ENCODE assay signal across 3 cellular contexts in the genomic region with DNA sequence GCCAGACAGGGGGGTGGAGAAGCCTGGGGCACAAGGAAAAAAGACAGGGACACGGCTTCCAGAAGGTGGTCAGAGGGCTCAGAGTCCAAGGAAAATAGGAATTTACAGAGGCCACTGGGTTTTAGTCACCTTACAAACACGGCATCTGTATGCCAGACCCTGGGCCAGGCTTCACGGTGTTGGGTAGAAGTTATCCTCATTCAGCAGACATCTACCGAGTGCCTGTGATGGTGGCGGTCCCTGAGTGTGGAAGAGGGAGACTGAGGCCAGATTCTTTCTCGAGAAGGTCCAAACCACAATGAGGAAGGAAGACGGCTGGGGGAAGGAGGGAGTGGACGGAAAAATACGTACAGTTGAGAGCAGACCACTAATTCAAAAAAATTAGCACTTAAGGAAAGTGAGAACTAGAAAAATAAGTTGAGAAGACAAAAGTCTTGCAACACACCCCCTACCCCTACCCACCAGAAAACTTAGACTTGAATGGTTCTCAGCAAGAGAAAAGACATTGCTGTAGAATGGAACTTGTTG.
TF ChIP-seq lines count a peak whose summit lies in the region.

No MANE protein-coding gene starts in this region.

TF ChIP-seq in SK-N-SH, 30 proteins besides CTCF, POLR2A, EP300 and RAD21 (continued from another document):
- TF ChIP-seq IRF3 (IDR thresholded peaks at IDR 0.05; ENCODE audit: low read depth, low read length), result no peak
- TF ChIP-seq GATA2 (CRISPR knock-in tag; IDR thresholded peaks at IDR 0.05), result no peak
- TF ChIP-seq FOXM1 (IDR thresholded peaks at IDR 0.05; ENCODE audit: low read depth), result no peak
- no peak for TF ChIP-seq SMC3 (IDR thresholded peaks at IDR 0.05; ENCODE audit: low read depth, low read length)
- no peak for TF ChIP-seq EZH2phosphoT487 (IDR thresholded peaks at IDR 0.05; ENCODE audit: borderline replicate concordance, low read depth)
- no peak for TF ChIP-seq CHD2 (IDR thresholded peaks at IDR 0.05; ENCODE audit: low read length, partially characterized antibody)
- TF ChIP-seq GABPA (IDR thresholded peaks at IDR 0.05; ENCODE audit: low read depth), result no peak
- no peak for TF ChIP-seq TEAD4 (IDR thresholded peaks at IDR 0.05; ENCODE audit: borderline replicate concordance, insufficient read depth)

TF ChIP-seq in SK-N-SH treated with all-trans-retinoic acid at 6 μM for 48 hours, 23 proteins besides CTCF, POLR2A, EP300 and RAD21:
- TF ChIP-seq TSHZ2 (CRISPR knock-in tag; IDR thresholded peaks at IDR 0.05) (no peak), TCF4 (CRISPR knock-in tag; IDR thresholded peaks at IDR 0.05; ENCODE audit: borderline replicate concordance) (no peak), OSR1 (CRISPR knock-in tag; IDR thresholded peaks at IDR 0.05) (no peak), SNAI2 (CRISPR knock-in tag; IDR thresholded peaks at IDR 0.05) (no peak), ISL1 (CRISPR knock-in tag; IDR thresholded peaks at IDR 0.05) (no peak), ARNTL (CRISPR knock-in tag; IDR thresholded peaks at IDR 0.05; ENCODE audit: borderline replicate concordance, low read depth) (no peak), CSDC2 (CRISPR knock-in tag; IDR thresholded peaks at IDR 0.05) (no peak), ZFP30 (CRISPR knock-in tag; IDR thresholded peaks at IDR 0.05) (no peak), BACH2 (CRISPR knock-in tag; IDR thresholded peaks at IDR 0.05; ENCODE audit: borderline replicate concordance) (no peak)
- TF ChIP-seq, protein P1, sequence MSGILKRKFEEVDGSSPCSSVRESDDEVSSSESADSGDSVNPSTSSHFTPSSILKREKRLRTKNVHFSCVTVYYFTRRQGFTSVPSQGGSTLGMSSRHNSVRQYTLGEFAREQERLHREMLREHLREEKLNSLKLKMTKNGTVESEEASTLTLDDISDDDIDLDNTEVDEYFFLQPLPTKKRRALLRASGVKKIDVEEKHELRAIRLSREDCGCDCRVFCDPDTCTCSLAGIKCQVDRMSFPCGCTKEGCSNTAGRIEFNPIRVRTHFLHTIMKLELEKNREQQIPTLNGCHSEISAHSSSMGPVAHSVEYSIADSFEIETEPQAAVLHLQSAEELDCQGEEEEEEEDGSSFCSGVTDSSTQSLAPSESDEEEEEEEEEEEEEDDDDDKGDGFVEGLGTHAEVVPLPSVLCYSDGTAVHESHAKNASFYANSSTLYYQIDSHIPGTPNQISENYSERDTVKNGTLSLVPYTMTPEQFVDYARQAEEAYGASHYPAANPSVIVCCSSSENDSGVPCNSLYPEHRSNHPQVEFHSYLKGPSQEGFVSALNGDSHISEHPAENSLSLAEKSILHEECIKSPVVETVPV (CRISPR knock-in tag; IDR thresholded peaks at IDR 0.05), result no peak
- TF ChIP-seq, protein P2, sequence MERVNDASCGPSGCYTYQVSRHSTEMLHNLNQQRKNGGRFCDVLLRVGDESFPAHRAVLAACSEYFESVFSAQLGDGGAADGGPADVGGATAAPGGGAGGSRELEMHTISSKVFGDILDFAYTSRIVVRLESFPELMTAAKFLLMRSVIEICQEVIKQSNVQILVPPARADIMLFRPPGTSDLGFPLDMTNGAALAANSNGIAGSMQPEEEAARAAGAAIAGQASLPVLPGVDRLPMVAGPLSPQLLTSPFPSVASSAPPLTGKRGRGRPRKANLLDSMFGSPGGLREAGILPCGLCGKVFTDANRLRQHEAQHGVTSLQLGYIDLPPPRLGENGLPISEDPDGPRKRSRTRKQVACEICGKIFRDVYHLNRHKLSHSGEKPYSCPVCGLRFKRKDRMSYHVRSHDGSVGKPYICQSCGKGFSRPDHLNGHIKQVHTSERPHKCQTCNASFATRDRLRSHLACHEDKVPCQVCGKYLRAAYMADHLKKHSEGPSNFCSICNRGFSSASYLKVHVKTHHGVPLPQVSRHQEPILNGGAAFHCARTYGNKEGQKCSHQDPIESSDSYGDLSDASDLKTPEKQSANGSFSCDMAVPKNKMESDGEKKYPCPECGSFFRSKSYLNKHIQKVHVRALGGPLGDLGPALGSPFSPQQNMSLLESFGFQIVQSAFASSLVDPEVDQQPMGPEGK (CRISPR knock-in tag; IDR thresholded peaks at IDR 0.05; ENCODE audit: borderline replicate concordance), result no peak
- TF ChIP-seq, protein P3, sequence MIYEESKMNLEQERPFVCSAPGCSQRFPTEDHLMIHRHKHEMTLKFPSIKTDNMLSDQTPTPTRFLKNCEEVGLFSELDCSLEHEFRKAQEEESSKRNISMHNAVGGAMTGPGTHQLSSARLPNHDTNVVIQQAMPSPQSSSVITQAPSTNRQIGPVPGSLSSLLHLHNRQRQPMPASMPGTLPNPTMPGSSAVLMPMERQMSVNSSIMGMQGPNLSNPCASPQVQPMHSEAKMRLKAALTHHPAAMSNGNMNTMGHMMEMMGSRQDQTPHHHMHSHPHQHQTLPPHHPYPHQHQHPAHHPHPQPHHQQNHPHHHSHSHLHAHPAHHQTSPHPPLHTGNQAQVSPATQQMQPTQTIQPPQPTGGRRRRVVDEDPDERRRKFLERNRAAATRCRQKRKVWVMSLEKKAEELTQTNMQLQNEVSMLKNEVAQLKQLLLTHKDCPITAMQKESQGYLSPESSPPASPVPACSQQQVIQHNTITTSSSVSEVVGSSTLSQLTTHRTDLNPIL (CRISPR knock-in tag; IDR thresholded peaks at IDR 0.05; ENCODE audit: low read depth), result no peak

TF ChIP-seq in WTC11, 78 proteins besides CTCF, POLR2A, EP300 and RAD21 (continued from another document):
- TF ChIP-seq, protein P4, sequence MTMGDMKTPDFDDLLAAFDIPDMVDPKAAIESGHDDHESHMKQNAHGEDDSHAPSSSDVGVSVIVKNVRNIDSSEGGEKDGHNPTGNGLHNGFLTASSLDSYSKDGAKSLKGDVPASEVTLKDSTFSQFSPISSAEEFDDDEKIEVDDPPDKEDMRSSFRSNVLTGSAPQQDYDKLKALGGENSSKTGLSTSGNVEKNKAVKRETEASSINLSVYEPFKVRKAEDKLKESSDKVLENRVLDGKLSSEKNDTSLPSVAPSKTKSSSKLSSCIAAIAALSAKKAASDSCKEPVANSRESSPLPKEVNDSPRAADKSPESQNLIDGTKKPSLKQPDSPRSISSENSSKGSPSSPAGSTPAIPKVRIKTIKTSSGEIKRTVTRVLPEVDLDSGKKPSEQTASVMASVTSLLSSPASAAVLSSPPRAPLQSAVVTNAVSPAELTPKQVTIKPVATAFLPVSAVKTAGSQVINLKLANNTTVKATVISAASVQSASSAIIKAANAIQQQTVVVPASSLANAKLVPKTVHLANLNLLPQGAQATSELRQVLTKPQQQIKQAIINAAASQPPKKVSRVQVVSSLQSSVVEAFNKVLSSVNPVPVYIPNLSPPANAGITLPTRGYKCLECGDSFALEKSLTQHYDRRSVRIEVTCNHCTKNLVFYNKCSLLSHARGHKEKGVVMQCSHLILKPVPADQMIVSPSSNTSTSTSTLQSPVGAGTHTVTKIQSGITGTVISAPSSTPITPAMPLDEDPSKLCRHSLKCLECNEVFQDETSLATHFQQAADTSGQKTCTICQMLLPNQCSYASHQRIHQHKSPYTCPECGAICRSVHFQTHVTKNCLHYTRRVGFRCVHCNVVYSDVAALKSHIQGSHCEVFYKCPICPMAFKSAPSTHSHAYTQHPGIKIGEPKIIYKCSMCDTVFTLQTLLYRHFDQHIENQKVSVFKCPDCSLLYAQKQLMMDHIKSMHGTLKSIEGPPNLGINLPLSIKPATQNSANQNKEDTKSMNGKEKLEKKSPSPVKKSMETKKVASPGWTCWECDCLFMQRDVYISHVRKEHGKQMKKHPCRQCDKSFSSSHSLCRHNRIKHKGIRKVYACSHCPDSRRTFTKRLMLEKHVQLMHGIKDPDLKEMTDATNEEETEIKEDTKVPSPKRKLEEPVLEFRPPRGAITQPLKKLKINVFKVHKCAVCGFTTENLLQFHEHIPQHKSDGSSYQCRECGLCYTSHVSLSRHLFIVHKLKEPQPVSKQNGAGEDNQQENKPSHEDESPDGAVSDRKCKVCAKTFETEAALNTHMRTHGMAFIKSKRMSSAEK (CRISPR knock-in tag; IDR thresholded peaks at IDR 0.05; ENCODE audit: borderline replicate concordance), result no peak
- TF ChIP-seq, protein P5, sequence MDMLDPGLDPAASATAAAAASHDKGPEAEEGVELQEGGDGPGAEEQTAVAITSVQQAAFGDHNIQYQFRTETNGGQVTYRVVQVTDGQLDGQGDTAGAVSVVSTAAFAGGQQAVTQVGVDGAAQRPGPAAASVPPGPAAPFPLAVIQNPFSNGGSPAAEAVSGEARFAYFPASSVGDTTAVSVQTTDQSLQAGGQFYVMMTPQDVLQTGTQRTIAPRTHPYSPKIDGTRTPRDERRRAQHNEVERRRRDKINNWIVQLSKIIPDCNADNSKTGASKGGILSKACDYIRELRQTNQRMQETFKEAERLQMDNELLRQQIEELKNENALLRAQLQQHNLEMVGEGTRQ (CRISPR knock-in tag; IDR thresholded peaks at IDR 0.05), result no peak
- no peak for TF ChIP-seq ZNF416 (CRISPR knock-in tag; IDR thresholded peaks at IDR 0.05)
- no peak for TF ChIP-seq SP1 (CRISPR knock-in tag; conservative IDR thresholded peaks at IDR 0.05)
- TF ChIP-seq ZNF396 (CRISPR knock-in tag; IDR thresholded peaks at IDR 0.05; ENCODE audit: borderline replicate concordance), result no peak
- TF ChIP-seq ZNF512 (CRISPR knock-in tag; IDR thresholded peaks at IDR 0.05; ENCODE audit: borderline replicate concordance), result no peak
- TF ChIP-seq, protein P6, sequence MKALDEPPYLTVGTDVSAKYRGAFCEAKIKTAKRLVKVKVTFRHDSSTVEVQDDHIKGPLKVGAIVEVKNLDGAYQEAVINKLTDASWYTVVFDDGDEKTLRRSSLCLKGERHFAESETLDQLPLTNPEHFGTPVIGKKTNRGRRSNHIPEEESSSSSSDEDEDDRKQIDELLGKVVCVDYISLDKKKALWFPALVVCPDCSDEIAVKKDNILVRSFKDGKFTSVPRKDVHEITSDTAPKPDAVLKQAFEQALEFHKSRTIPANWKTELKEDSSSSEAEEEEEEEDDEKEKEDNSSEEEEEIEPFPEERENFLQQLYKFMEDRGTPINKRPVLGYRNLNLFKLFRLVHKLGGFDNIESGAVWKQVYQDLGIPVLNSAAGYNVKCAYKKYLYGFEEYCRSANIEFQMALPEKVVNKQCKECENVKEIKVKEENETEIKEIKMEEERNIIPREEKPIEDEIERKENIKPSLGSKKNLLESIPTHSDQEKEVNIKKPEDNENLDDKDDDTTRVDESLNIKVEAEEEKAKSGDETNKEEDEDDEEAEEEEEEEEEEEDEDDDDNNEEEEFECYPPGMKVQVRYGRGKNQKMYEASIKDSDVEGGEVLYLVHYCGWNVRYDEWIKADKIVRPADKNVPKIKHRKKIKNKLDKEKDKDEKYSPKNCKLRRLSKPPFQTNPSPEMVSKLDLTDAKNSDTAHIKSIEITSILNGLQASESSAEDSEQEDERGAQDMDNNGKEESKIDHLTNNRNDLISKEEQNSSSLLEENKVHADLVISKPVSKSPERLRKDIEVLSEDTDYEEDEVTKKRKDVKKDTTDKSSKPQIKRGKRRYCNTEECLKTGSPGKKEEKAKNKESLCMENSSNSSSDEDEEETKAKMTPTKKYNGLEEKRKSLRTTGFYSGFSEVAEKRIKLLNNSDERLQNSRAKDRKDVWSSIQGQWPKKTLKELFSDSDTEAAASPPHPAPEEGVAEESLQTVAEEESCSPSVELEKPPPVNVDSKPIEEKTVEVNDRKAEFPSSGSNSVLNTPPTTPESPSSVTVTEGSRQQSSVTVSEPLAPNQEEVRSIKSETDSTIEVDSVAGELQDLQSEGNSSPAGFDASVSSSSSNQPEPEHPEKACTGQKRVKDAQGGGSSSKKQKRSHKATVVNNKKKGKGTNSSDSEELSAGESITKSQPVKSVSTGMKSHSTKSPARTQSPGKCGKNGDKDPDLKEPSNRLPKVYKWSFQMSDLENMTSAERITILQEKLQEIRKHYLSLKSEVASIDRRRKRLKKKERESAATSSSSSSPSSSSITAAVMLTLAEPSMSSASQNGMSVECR (CRISPR knock-in tag; IDR thresholded peaks at IDR 0.05; ENCODE audit: borderline replicate concordance), result no peak
- no peak for TF ChIP-seq ERG (CRISPR knock-in tag; IDR thresholded peaks at IDR 0.05)
- no peak for TF ChIP-seq MLX (CRISPR knock-in tag; IDR thresholded peaks at IDR 0.05)
